10 cellular contexts compared by ENCODE assay signal in the genomic region with DNA sequence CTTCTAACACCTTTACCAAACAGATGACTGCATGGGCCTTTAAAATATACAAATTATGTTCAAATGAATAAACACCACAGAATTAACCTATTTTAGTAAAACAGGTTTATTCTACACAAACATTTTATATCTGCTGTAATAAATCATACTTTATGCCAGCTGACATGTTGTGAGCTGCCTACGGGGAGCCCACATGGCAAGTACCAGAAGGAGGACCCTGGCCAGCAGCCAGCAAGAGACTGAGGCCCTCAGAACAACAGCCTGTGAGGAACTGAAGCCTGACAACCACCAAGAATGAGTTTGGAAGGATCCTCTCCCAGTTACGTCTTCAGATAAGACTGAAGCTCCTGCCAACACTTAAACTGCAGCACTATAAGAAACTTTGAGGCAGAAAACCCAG.
DNase-seq lines count a peak whose midpoint lies in the region; ATAC-seq and TF ChIP-seq lines count a peak whose summit lies in the region.
"Had no signal": no experiment of that assay in that cellular context is flagged by ENCODE, and none has a peak within 500 bp of the region (broad histone marks: within the 10 kb centered on the region; RNA-seq: fewer than 3 reads in every experiment).

No MANE protein-coding gene starts in this region.

- H3K36me3 Mint-ChIP-seq in activated T-cell treated with anti-CD3 and anti-CD28 coated beads, Interleukin-2, amount 50 U/mL, for 24 hours (ENCODE audit: low read depth): no peaks in the 10 kb centered on the region

- in situ Hi-C loops in GM13977 (cut with MboI; ENCODE audit: low pct_unique_long_range_greater_than_20kb, low sequenced_read_pairs, unreplicated experiment): no loop called here

- H3K9me3 Mint-ChIP-seq in activated T-cell treated with anti-CD3 and anti-CD28 coated beads, Interleukin-2, amount 50 U/mL, for 24 hours: peaks cover 3% of the 10 kb centered on the region

- POLR2A ChIA-PET in RWPE1 (lab: Yijun Ruan, JAX; ENCODE audit: low non-redundant PET): no interaction called here

- 11 to 27% methylated on average over 2 of the region's 2 CpGs for WGBS in sigmoid colon, 2 donors

- H3K4me3 Mint-ChIP-seq in activated T-cell treated with anti-CD3 and anti-CD28 coated beads, Interleukin-2, amount 50 U/mL, for 24 hours: no peak overlapping the region

- no peaks in the 10 kb centered on the region for H3K9me3 ChIP-seq in sigmoid colon

- peaks cover 0 to 6% (median 3%) of the 10 kb centered on the region in 4 donors for H3K4me1 ChIP-seq in sigmoid colon

- TF ChIP-seq CTCF in RWPE1 (conservative IDR thresholded peaks at IDR 0.05; ENCODE audit: low read depth) (no peak), sigmoid colon (IDR thresholded peaks at IDR 0.05) (no peak), GM13977 (IDR thresholded peaks at IDR 0.05; ENCODE audit: extremely low read depth, insufficient read depth, missing control alignments) (no peak)

- H3K4me1 Mint-ChIP-seq in activated T-cell treated with anti-CD3 and anti-CD28 coated beads, Interleukin-2, amount 50 U/mL, for 24 hours (ENCODE audit: low read depth): no peaks in the 10 kb centered on the region

- no peak overlapping the region for H3K4me3 ChIP-seq in sigmoid colon

- TF ChIP-seq EP300 in sigmoid colon (IDR thresholded peaks at IDR 0.05): no peak

- H3K27ac Mint-ChIP-seq in activated T-cell treated with anti-CD3 and anti-CD28 coated beads, Interleukin-2, amount 50 U/mL, for 24 hours: no peak overlapping the region

- TF ChIP-seq POLR2A in sigmoid colon (IDR thresholded peaks at IDR 0.05): no peak

- H3K27ac ChIP-seq in RWPE1 (peak overlapping the region; percentile 37; the same call in 1 of the 2 replicates), sigmoid colon (no peak overlapping the region)

- H3K27me3 Mint-ChIP-seq in activated T-cell treated with anti-CD3 and anti-CD28 coated beads, Interleukin-2, amount 50 U/mL, for 24 hours: no peaks in the 10 kb centered on the region

- no peaks in the 10 kb centered on the region for H3K36me3 ChIP-seq in sigmoid colon

- ATAC-seq in HG03457 (IDR thresholded peaks at IDR 0.05; ENCODE audit: unreplicated experiment): no peak
- no peak for ATAC-seq in activated CD4-positive, CD25-positive, alpha-beta regulatory T cell treated with anti-CD3 and anti-CD28 coated beads, Interleukin-2, amount 50 U/mL, for 24 hours

- CTCF ChIA-PET in RWPE1 (lab: Yijun Ruan, JAX): no interaction called here

- no peaks in the 10 kb centered on the region for H3K27me3 ChIP-seq in sigmoid colon

- intact Hi-C loops in head of caudate nucleus (cut with DNase I): loop anchor here (10.0 kb wide), 1 partner anchor 380 kb away; a partner anchor contains a TSS
- intact Hi-C loops in sigmoid colon (cut with DNase I): loop anchor here (5.0 kb wide), 1 partner anchor 378 kb away; a partner anchor contains a TSS

- DNase-seq in MV-4-11 (lab: John Stamatoyannopoulos, UW) (peak; percentile 42), RWPE1 (ENCODE audit: low spot score) (no peak), head of caudate nucleus (peak in 31 of 42 donors; percentile 2 to 51 (median 19)), sigmoid colon (peak; percentile 71), GM13977 (ENCODE audit: low spot score) (no peak)
- DNase-seq in activated T-cell treated with anti-CD3 and anti-CD28 coated beads, Interleukin-2, amount 50 U/mL, for 24 hours: no peak
- DNase-seq: foreskin melanocyte; NK-92 treated with Interleukin-12 subunit alpha and Interleukin-12 subunit beta, amount 100 ng/mL, for 24 hours had no signal

Comparison
In these comparisons a context has a peak if more than half of its experiments do, and no peak if none do; other contexts are left out.
1. DNase-seq: peak in MV-4-11 (single experiment), head of caudate nucleus (31 of 42) and sigmoid colon (single experiment); none in RWPE1 (single experiment), activated T-cell treated with anti-CD3 and anti-CD28 coated beads, Interleukin-2, amount 50 U/mL, for 24 hours (single experiment) and GM13977 (single experiment).